Comparison of ENCODE assay signal across 8 cellular contexts in the genomic region with DNA sequence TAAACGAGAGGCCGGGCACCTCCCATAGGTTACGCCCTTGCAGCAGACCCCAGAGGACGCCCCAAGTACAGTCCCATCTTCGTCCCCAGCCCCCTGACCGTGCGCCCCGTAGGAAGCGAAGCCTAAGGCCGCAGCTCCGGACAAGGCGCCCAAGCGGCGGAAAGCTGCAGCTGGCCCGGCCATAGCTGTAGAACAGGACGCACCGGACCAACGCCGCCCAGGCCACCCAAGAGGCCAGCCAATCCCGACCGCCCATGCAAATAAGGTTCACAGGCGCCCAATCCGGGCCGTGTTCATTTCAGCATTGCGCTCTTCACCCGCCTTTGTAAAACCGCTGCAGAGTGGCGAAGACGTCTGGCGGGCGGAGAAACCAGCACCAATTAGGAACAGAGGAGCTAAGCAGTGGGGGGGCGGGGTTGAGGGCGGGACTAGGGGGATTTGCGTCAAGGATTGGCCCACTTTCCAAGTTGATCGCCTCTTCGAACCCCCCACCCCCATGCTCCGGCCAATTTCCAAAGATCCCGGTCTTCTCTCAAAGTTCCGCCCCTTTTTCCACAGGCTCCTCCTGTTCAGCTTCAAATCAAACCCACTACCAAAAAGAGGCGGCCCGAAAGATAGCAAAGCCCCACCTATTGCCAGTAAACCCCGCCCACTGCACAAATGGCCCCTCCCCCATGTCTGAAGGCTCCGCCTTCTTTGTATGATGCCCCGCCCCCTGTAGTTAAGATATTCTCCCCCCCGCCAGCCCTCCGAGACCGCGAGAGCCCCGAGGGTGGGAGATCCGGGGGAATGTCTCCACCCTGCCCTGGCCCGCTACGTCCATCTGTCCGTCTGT. TPM values are rescaled to one million over a fixed set of nuclear protein-coding genes. Genes with fewer than 3 reads are reported as not detected.
A peak's percentile ranks its signal among the peaks of the same experiment; 100 is the strongest.
DNase-seq lines count a peak whose midpoint lies in the region; ATAC-seq, FAIRE-seq and TF ChIP-seq lines count a peak whose summit lies in the region.

A gene (minus strand): TSS at position 196 of the 835 bp plus-strand sequence. CDS start 13 bp downstream, at position 183.

- peak within 1 kb of the TSS; percentile 77 to 87 (median 85) for H3K4me3 ChIP-seq in esophagus muscularis mucosa
- peak within 1 kb of the TSS; percentile 63 to 70 for H3K4me3 ChIP-seq in muscle layer of duodenum (ENCODE audit: low read depth in 1 of 2, low read length in 2 of 2)

- no peak for TF ChIP-seq EP300 in esophagus muscularis mucosa (IDR thresholded peaks at IDR 0.05)

- H3K27me3 Mint-ChIP-seq in activated T-cell treated with anti-CD3 and anti-CD28 coated beads, Interleukin-2, amount 50 U/mL, for 72 hours (ENCODE audit: low read depth) = peaks cover 6% of the 10 kb centered on the region

- no peaks in the 10 kb centered on the region for H3K9me3 Mint-ChIP-seq in activated T-cell treated with anti-CD3 and anti-CD28 coated beads, Interleukin-2, amount 50 U/mL, for 72 hours

- H3K27ac ChIP-seq in KOPT-K1 (ENCODE audit: low read depth, low read length, poor library complexity, severe bottlenecking) (peak within 1 kb of the TSS; percentile 63), esophagus muscularis mucosa (replicated peaks in 1 of 4) (peak within 1 kb of the TSS; percentile 90 to 93 (median 92)), muscle layer of duodenum (ENCODE audit: low read length) (peak within 1 kb of the TSS; percentile 92)

- H3K4me3 Mint-ChIP-seq in activated T-cell treated with anti-CD3 and anti-CD28 coated beads, Interleukin-2, amount 50 U/mL, for 72 hours = peak within 1 kb of the TSS; percentile 94 to 95

- H3K4me1 ChIP-seq in esophagus muscularis mucosa (peaks cover 20 to 56% (median 39%) of the 10 kb centered on the region in 4 donors), muscle layer of duodenum (ENCODE audit: control insufficient read depth in 1 of 2, insufficient read depth in 2 of 2, low read length in 2 of 2) (peaks cover 7 to 16% of the 10 kb centered on the region in 2 donors)

- peak within 1 kb of the TSS; percentile 96 for H3K27ac Mint-ChIP-seq in activated T-cell treated with anti-CD3 and anti-CD28 coated beads, Interleukin-2, amount 50 U/mL, for 72 hours

- under 1% methylated on average over 25 of the region's 53 CpGs for WGBS in esophagus muscularis mucosa

- peaks cover 17% of the 10 kb centered on the region for H3K4me1 Mint-ChIP-seq in activated T-cell treated with anti-CD3 and anti-CD28 coated beads, Interleukin-2, amount 50 U/mL, for 72 hours (ENCODE audit: low read depth)

- H3K27me3 ChIP-seq in esophagus muscularis mucosa (no peaks in the 10 kb centered on the region), muscle layer of duodenum (ENCODE audit: low read depth, low read length) (no peaks in the 10 kb centered on the region)

- H3K36me3 ChIP-seq in KOPT-K1 (ENCODE audit: insufficient read depth, low read length) (no peaks in the 10 kb centered on the region), esophagus muscularis mucosa (peaks cover 0 to 15% (median 5%) of the 10 kb centered on the region in 4 donors), muscle layer of duodenum (ENCODE audit: control insufficient read depth in 1 of 2, insufficient read depth in 2 of 2, low read length in 2 of 2) (peaks cover 0 to 6% of the 10 kb centered on the region in 2 donors)

- peaks cover 0 to 1% of the 10 kb centered on the region in 2 donors for H3K36me3 Mint-ChIP-seq in activated T-cell treated with anti-CD3 and anti-CD28 coated beads, Interleukin-2, amount 50 U/mL, for 72 hours (ENCODE audit: insufficient read depth in 2 of 2)

- TF ChIP-seq POLR2A in esophagus muscularis mucosa (IDR thresholded peaks at IDR 0.05; ENCODE audit: low read depth) = peak; percentile 89

- DNase-seq in DMS53 (lab: John Stamatoyannopoulos, UW) (peak; percentile 100), RCC 7860 (ENCODE audit: low spot score) (peak; percentile 96), esophagus muscularis mucosa (ENCODE audit: extremely low spot score) (peak; percentile 100)
- DNase-seq in activated T-cell treated with anti-CD3 and anti-CD28 coated beads, Interleukin-2, amount 50 U/mL, for 72 hours = peak; percentile 96
- DNase-seq in stimulated activated CD8-positive, alpha-beta memory T cell treated with anti-CD3 and anti-CD28 coated beads, Interleukin-7, amount 100 ng/mL, for 4 hours (ENCODE audit: low read depth in 2 of 2) = peak; percentile 93 to 94

- FAIRE-seq in RCC 7860 (lab: Jason Lieb, UNC) = peak; percentile 90

- H3K9me3 ChIP-seq in KOPT-K1 (ENCODE audit: insufficient read depth, low read length, poor library complexity, severe bottlenecking) (no peaks in the 10 kb centered on the region), esophagus muscularis mucosa (no peaks in the 10 kb centered on the region), muscle layer of duodenum (ENCODE audit: control insufficient read depth in 1 of 2, low read length in 2 of 2) (no peaks in the 10 kb centered on the region)

- ATAC-seq in GM21737 (IDR thresholded peaks at IDR 0.05; ENCODE audit: unreplicated experiment) = peak; percentile 88
- peak; percentile 92 for ATAC-seq in activated T-cell treated with anti-CD3 and anti-CD28 coated beads, Interleukin-2, amount 50 U/mL, for 72 hours (replicated peaks in 1 of 2)

- intact Hi-C loops in esophagus muscularis mucosa (cut with DNase I) = loop anchor here (2.0 to 5.0 kb wide), 2 partner anchors 33 to 52 kb away; a partner anchor contains a TSS

- peak in 1 of 3 experiments; percentile 9 for TF ChIP-seq CTCF in esophagus muscularis mucosa (IDR thresholded peaks at IDR 0.05)

RNA-seq across cellular contexts. Expression of the gene that starts here (rescaled TPM):
- 10 to 100 TPM; 64.8 to 88.2 TPM for total RNA-seq in activated T-cell treated with anti-CD3 and anti-CD28 coated beads, Interleukin-2, amount 50 U/mL, for 72 hours
- 100 to 1,000 TPM in 1 of 4 donors, 10 to 100 TPM in 3; 59.6 to 121 (median 74.7) TPM for total RNA-seq in esophagus muscularis mucosa

Comparison
In these comparisons a context has a peak if more than half of its experiments do, and no peak if none do; other contexts are left out.
1. Peak in every context shown above with its lines: DNase-seq, ATAC-seq, H3K4me3 ChIP-seq and H3K27ac ChIP-seq.